In the genomic region with DNA sequence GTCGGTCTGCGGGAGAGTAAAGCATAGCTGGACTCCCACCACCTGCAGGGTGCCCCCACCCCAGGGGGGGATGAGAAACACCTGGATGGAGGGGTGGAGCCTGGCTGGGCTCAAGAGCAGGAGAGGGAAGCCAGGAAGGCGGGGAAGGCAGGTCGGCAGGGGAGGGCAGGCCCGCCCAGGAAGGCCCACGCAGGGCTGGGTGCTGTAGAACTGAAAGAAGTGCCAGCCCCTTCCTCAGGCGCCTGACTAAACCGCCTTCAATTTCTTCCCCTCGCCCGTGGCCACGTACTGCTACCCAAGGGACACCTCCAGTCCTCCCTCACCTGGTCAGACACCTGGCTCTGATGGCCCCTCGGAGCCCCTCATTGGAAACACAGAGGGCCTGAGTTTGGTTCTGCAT, we compare ENCODE assay signal across 1 cellular context.
TF ChIP-seq lines count a peak whose summit lies in the region.

No MANE protein-coding gene starts in this region.

TF ChIP-seq in IMR-90, 13 proteins besides CTCF, POLR2A, EP300 and RAD21:
- TF ChIP-seq CHD1 (IDR thresholded peaks at IDR 0.05; ENCODE audit: low read depth, low read length) (no peak), MAZ (IDR thresholded peaks at IDR 0.05; ENCODE audit: borderline replicate concordance, low read depth, low read length) (no peak), FOS (IDR thresholded peaks at IDR 0.05; ENCODE audit: low read depth, low read length) (no peak), CEBPB (IDR thresholded peaks at IDR 0.05; ENCODE audit: low read depth, low read length) (no peak), RCOR1 (IDR thresholded peaks at IDR 0.05; ENCODE audit: insufficient replicate concordance, low read length) (no peak), NFE2L2 (IDR thresholded peaks at IDR 0.05; ENCODE audit: low read depth, low read length) (no peak), BHLHE40 (IDR thresholded peaks at IDR 0.05; ENCODE audit: low read depth, low read length) (no peak), RFX5 (IDR thresholded peaks at IDR 0.05; ENCODE audit: low read depth, low read length) (no peak), MXI1 (IDR thresholded peaks at IDR 0.05; ENCODE audit: borderline replicate concordance, low read depth, low read length) (no peak), MAFK (IDR thresholded peaks at IDR 0.05; ENCODE audit: low read depth, low read length) (no peak), SMC3 (IDR thresholded peaks at IDR 0.05; ENCODE audit: low read depth, low read length) (no peak)
- TF ChIP-seq, protein P1, sequence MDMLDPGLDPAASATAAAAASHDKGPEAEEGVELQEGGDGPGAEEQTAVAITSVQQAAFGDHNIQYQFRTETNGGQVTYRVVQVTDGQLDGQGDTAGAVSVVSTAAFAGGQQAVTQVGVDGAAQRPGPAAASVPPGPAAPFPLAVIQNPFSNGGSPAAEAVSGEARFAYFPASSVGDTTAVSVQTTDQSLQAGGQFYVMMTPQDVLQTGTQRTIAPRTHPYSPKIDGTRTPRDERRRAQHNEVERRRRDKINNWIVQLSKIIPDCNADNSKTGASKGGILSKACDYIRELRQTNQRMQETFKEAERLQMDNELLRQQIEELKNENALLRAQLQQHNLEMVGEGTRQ (IDR thresholded peaks at IDR 0.05; ENCODE audit: low read depth, low read length): no peak
- TF ChIP-seq, protein P2, sequence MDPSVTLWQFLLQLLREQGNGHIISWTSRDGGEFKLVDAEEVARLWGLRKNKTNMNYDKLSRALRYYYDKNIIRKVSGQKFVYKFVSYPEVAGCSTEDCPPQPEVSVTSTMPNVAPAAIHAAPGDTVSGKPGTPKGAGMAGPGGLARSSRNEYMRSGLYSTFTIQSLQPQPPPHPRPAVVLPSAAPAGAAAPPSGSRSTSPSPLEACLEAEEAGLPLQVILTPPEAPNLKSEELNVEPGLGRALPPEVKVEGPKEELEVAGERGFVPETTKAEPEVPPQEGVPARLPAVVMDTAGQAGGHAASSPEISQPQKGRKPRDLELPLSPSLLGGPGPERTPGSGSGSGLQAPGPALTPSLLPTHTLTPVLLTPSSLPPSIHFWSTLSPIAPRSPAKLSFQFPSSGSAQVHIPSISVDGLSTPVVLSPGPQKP (IDR thresholded peaks at IDR 0.05; ENCODE audit: borderline replicate concordance, low read depth, low read length): no peak
